ENCODE assay signal across 1 cellular context in the genomic region with DNA sequence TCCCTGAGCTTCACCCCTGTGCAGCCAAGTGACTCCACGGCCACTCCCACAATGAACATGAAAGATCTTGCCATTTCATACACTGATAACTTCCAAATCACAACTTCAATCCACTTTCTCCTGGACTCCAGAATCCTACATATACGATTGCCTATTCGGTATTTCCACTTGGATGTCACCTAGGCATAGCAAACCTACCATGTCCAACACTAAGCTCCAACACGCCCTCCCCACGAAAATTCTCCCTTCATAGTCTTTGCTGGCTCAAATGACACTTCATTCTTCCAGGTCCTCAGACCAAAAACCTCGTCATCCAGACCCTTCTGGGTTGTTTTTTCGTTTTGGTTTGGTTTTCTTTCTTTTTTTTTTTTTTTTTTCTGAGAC.
TF ChIP-seq lines count a peak whose summit lies in the region.

No MANE protein-coding gene starts in this region.

TF ChIP-seq in A549, 52 proteins besides CTCF, POLR2A, EP300 and RAD21 (continued from another document):
- TF ChIP-seq, protein P1, sequence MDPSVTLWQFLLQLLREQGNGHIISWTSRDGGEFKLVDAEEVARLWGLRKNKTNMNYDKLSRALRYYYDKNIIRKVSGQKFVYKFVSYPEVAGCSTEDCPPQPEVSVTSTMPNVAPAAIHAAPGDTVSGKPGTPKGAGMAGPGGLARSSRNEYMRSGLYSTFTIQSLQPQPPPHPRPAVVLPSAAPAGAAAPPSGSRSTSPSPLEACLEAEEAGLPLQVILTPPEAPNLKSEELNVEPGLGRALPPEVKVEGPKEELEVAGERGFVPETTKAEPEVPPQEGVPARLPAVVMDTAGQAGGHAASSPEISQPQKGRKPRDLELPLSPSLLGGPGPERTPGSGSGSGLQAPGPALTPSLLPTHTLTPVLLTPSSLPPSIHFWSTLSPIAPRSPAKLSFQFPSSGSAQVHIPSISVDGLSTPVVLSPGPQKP (IDR thresholded peaks at IDR 0.05; ENCODE audit: low read depth, low read length): no peak
- TF ChIP-seq CBX2 (IDR thresholded peaks at IDR 0.05; ENCODE audit: borderline replicate concordance, low read depth) (no peak), FOSL2 (IDR thresholded peaks at IDR 0.05) (no peak), FOSL2 (CRISPR knock-in tag; IDR thresholded peaks at IDR 0.05) (no peak), NFE2L2 (conservative IDR thresholded peaks at IDR 0.05; ENCODE audit: low read length) (no peak), FOXS1 (CRISPR knock-in tag; IDR thresholded peaks at IDR 0.05) (no peak), KDM5A (IDR thresholded peaks at IDR 0.05) (no peak), RNF2 (IDR thresholded peaks at IDR 0.05; ENCODE audit: borderline replicate concordance, low read depth) (no peak)
- TF ChIP-seq, protein P2, sequence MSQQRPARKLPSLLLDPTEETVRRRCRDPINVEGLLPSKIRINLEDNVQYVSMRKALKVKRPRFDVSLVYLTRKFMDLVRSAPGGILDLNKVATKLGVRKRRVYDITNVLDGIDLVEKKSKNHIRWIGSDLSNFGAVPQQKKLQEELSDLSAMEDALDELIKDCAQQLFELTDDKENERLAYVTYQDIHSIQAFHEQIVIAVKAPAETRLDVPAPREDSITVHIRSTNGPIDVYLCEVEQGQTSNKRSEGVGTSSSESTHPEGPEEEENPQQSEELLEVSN (IDR thresholded peaks at IDR 0.05; ENCODE audit: borderline replicate concordance, low read depth): no peak; the same call in 1 of the 2 replicates
- TF ChIP-seq, protein P3, sequence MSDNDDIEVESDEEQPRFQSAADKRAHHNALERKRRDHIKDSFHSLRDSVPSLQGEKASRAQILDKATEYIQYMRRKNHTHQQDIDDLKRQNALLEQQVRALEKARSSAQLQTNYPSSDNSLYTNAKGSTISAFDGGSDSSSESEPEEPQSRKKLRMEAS (IDR thresholded peaks at IDR 0.05): no peak
- TF ChIP-seq, protein P4, sequence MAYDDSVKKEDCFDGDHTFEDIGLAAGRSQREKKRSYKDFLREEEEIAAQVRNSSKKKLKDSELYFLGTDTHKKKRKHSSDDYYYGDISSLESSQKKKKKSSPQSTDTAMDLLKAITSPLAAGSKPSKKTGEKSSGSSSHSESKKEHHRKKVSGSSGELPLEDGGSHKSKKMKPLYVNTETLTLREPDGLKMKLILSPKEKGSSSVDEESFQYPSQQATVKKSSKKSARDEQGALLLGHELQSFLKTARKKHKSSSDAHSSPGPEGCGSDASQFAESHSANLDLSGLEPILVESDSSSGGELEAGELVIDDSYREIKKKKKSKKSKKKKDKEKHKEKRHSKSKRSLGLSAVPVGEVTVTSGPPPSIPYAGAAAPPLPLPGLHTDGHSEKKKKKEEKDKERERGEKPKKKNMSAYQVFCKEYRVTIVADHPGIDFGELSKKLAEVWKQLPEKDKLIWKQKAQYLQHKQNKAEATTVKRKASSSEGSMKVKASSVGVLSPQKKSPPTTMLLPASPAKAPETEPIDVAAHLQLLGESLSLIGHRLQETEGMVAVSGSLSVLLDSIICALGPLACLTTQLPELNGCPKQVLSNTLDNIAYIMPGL (CRISPR knock-in tag; IDR thresholded peaks at IDR 0.05; ENCODE audit: borderline replicate concordance): no peak
